1 cellular context compared by ENCODE assay signal in the genomic region with DNA sequence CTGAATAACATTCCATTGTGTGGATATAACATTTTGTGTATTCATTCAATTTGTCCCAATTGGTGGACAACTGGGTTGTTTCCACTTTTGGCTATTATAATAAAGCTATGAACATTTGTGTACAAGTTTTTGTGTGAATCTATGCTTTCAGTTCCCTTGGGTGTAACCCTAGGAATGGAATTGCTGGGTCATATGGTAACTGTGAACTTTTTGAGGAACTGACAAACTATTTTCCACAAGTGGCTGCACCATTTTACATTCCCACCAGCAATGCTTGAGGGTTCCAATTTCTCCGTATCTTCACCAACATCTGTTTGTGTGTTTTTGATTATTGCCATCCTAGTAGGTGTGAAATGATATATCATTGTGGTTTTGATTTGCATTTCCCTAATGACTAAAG.
TF ChIP-seq lines count a peak whose summit lies in the region.

No MANE protein-coding gene starts in this region.

TF ChIP-seq in A549, 52 proteins besides CTCF, POLR2A, EP300 and RAD21:
- TF ChIP-seq, protein P1, sequence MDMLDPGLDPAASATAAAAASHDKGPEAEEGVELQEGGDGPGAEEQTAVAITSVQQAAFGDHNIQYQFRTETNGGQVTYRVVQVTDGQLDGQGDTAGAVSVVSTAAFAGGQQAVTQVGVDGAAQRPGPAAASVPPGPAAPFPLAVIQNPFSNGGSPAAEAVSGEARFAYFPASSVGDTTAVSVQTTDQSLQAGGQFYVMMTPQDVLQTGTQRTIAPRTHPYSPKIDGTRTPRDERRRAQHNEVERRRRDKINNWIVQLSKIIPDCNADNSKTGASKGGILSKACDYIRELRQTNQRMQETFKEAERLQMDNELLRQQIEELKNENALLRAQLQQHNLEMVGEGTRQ (IDR thresholded peaks at IDR 0.05): no peak
- TF ChIP-seq, protein P2, sequence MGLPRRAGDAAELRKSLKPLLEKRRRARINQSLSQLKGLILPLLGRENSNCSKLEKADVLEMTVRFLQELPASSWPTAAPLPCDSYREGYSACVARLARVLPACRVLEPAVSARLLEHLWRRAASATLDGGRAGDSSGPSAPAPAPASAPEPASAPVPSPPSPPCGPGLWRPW (IDR thresholded peaks at IDR 0.05): no peak
- TF ChIP-seq NPAS2 (CRISPR knock-in tag; IDR thresholded peaks at IDR 0.05; ENCODE audit: borderline replicate concordance) (no peak), RARB (CRISPR knock-in tag; IDR thresholded peaks at IDR 0.05) (no peak), HOXB5 (CRISPR knock-in tag; IDR thresholded peaks at IDR 0.05) (no peak)
- TF ChIP-seq, protein P3, sequence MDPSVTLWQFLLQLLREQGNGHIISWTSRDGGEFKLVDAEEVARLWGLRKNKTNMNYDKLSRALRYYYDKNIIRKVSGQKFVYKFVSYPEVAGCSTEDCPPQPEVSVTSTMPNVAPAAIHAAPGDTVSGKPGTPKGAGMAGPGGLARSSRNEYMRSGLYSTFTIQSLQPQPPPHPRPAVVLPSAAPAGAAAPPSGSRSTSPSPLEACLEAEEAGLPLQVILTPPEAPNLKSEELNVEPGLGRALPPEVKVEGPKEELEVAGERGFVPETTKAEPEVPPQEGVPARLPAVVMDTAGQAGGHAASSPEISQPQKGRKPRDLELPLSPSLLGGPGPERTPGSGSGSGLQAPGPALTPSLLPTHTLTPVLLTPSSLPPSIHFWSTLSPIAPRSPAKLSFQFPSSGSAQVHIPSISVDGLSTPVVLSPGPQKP (IDR thresholded peaks at IDR 0.05; ENCODE audit: low read depth, low read length): no peak
